Comparison of ENCODE assay signal across 8 cellular contexts in the genomic region with DNA sequence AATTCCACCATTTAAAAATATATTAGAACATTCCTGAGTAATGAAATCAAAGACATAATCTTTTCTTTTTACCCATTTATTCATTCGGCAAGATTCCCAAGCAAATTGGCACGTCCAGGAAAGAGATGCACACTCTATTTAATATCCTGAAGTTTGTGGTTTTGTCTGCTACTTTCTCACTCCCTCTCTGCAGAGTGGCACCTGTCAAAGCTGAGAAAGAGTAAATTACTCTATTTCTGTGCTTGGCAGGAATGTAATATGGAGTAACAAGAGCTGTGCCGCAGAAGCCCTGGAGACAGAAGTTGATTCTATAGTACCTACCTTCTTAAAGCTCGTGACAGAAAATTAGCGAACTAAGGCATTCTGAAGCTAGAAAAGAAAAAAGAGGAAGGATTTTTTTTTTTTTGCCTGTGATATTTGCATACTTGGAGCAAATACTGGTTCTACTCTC. TPM values are rescaled to one million over a fixed set of nuclear protein-coding genes. Genes with fewer than 3 reads are reported as not detected.
DNase-seq lines count a peak whose midpoint lies in the region; ATAC-seq, FAIRE-seq and TF ChIP-seq lines count a peak whose summit lies in the region.

No MANE protein-coding gene starts in this region.

- intact Hi-C loops in heart right ventricle (cut with DNase I) = loop anchor here in 3 of 10 donors (10.0 kb wide), 2 partner anchors 491 to 569 kb away; a partner anchor contains a TSS

- H3K27ac ChIP-seq in muscle layer of colon (ENCODE audit: low read depth, low read length) (peak overlapping the region; percentile 23), heart right ventricle (no peak overlapping the region)

- no peak overlapping the region for H3K9ac ChIP-seq in muscle layer of colon (ENCODE audit: low read length)

- ATAC-seq in GM18861 (IDR thresholded peaks at IDR 0.05; ENCODE audit: unreplicated experiment) (peak; percentile 68), HG02970 (IDR thresholded peaks at IDR 0.05; ENCODE audit: low FRiP score, unreplicated experiment) (peak; percentile 44), heart right ventricle (no peak), GM19328 (IDR thresholded peaks at IDR 0.05; ENCODE audit: unreplicated experiment) (no peak)

- H3K4me3 ChIP-seq in muscle layer of colon (ENCODE audit: low read depth in 1 of 2, low read length in 2 of 2) (no peak overlapping the region), heart right ventricle (peak overlapping the region in 1 of 10 donors; percentile 25)

- no peak for TF ChIP-seq CTCF in heart right ventricle (IDR thresholded peaks at IDR 0.05)

- H3K36me3 ChIP-seq in muscle layer of colon (ENCODE audit: insufficient read depth, low read length) (peaks cover 2% of the 10 kb centered on the region), heart right ventricle (peaks cover 0 to 3% (median 0%) of the 10 kb centered on the region in 9 donors)

- FAIRE-seq in RCC 7860 (lab: Jason Lieb, UNC) = peak; percentile 78

- H3K27me3 ChIP-seq in muscle layer of colon (ENCODE audit: control insufficient read depth in 1 of 2, insufficient read depth in 2 of 2, low read length in 2 of 2) = no peaks in the 10 kb centered on the region
- no peaks in the 10 kb centered on the region for H3K27me3 ChIP-seq in heart right ventricle

- DNase-seq in RCC 7860 (ENCODE audit: low spot score) = peak; percentile 17
- DNase-seq in NCI-H1092 treated with DMSO at 0.1 percent for 48 hours (lab: John Stamatoyannopoulos, UW) = no peak
- DNase-seq in heart right ventricle = no peak
- no peak for DNase-seq in NCI-H128 (lab: John Stamatoyannopoulos, UW; ENCODE audit: unreplicated experiment)

- H3K4me1 ChIP-seq in muscle layer of colon (ENCODE audit: insufficient read depth, low read length) = peaks cover 7% of the 10 kb centered on the region
- peaks cover 0 to 30% (median 8%) of the 10 kb centered on the region in 9 donors for H3K4me1 ChIP-seq in heart right ventricle

- WGBS in heart right ventricle, 2 donors = 77 to 86% methylated on average over 5 of the region's 5 CpGs

- H3K9me3 ChIP-seq in muscle layer of colon (ENCODE audit: low read length) = no peaks in the 10 kb centered on the region
- no peaks in the 10 kb centered on the region for H3K9me3 ChIP-seq in heart right ventricle

RNA-seq across cellular contexts. Expression of a gene that starts 5.5 kb away (rescaled TPM):
- total RNA-seq in heart right ventricle = 1 to 10 TPM; 2.4 to 5.9 (median 4.4) TPM
- 1 to 10 TPM in 1 of 2 donors, under 1 TPM in 1; 0.66 to 1.3 TPM for polyA plus RNA-seq in heart right ventricle

RNA-seq across cellular contexts. Expression of a gene that starts 5.6 kb away (rescaled TPM):
- total RNA-seq in heart right ventricle = 10 to 100 TPM; 18.8 to 25.1 (median 22.3) TPM
- 10 to 100 TPM in 1 of 2 donors, 1 to 10 TPM in 1; 7.8 to 27.5 TPM for polyA plus RNA-seq in heart right ventricle

Comparison
In these comparisons a context has a peak if more than half of its experiments do, and no peak if none do; other contexts are left out.
1. ATAC-seq: peak in GM18861 (single experiment) and HG02970 (single experiment); none in heart right ventricle (0 of 8) and GM19328 (single experiment).